Comparison of ENCODE assay signal across 24 cellular contexts in the genomic region with DNA sequence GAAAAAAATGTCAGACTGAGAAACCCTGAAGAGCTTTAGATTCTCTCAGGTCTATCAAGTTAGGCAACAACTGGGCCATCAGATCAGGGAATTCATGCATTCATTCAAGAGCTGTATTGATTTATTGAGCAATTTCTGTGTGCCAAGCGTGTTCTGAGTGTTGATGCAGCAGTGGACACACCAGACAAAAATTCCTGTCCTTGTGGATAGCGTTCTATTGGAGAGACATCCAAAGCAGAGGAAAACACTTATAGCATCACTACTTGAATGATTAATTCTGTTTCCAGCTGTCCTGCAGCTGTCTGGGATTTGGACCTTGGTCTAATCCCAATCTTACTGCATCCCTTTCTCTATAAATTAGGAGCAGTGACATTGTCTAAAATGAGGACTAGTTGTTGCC.
"Had no signal": no experiment of that assay in that cellular context is flagged by ENCODE, and none has a peak within 500 bp of the region (broad histone marks: within the 10 kb centered on the region; RNA-seq: fewer than 3 reads in every experiment).

No MANE protein-coding gene starts in this region.

- H3K27me3 Mint-ChIP-seq: activated CD4-positive, alpha-beta memory T cell treated with anti-CD3 and anti-CD28 coated beads, Interleukin-2, amount 10 ng/mL, durations not matched to agents 7 days and 5 days; activated CD4-positive, alpha-beta T cell treated with anti-CD3 and anti-CD28 coated beads, Interleukin-2, amount 10 ng/mL, durations not matched to agents 24 days and 14 days; activated naive CD8-positive, alpha-beta T cell treated with anti-CD3 and anti-CD28 coated beads, Interleukin-2, amount 10 ng/mL, durations not matched to agents 7 days and 5 days; naive thymus-derived CD4-positive, alpha-beta T cell; stimulated activated naive CD8-positive, alpha-beta T cell treated with anti-CD3 and anti-CD28 coated beads, Interleukin-15, amount 100 ng/mL, for 72 hours had no signal

- H3K27ac Mint-ChIP-seq: activated CD4-positive, alpha-beta memory T cell treated with anti-CD3 and anti-CD28 coated beads, Interleukin-2, amount 10 ng/mL, durations not matched to agents 7 days and 5 days; activated CD4-positive, alpha-beta T cell treated with anti-CD3 and anti-CD28 coated beads, Interleukin-2, amount 10 ng/mL, durations not matched to agents 24 days and 14 days; activated naive CD4-positive, alpha-beta T cell treated with anti-CD3 and anti-CD28 coated beads for 36 hours; activated naive CD8-positive, alpha-beta T cell treated with anti-CD3 and anti-CD28 coated beads, Interleukin-2, amount 10 ng/mL, durations not matched to agents 7 days and 5 days; activated T-cell treated with anti-CD3 and anti-CD28 coated beads, Interleukin-2, amount 50 U/mL, for 72 hours; memory B cell; neural progenitor cell; stimulated activated naive CD8-positive, alpha-beta T cell treated with anti-CD3 and anti-CD28 coated beads, Interleukin-15, amount 100 ng/mL, for 72 hours had no signal

- H3K4me2 ChIP-seq: neural progenitor cell had no signal

- H2AFZ ChIP-seq: neural progenitor cell had no signal

- H3K9ac ChIP-seq: neural progenitor cell had no signal

- H3K36me3 Mint-ChIP-seq: memory B cell, neural progenitor cell had no signal

- ATAC-seq: activated CD4-positive, CD25-positive, alpha-beta regulatory T cell treated with anti-CD3 and anti-CD28 coated beads, Interleukin-2, amount 50 U/mL, for 24 hours; activated T-cell treated with anti-CD3 and anti-CD28 coated beads, Interleukin-2, amount 50 U/mL, for 72 hours; foreskin keratinocyte; mucosa of descending colon; naive thymus-derived CD4-positive, alpha-beta T cell; stimulated activated naive CD8-positive, alpha-beta T cell treated with anti-CD3 and anti-CD28 coated beads, Interleukin-15, amount 100 ng/mL, for 72 hours had no signal

- H3K27me3 ChIP-seq: esophagus squamous epithelium, foreskin keratinocyte, neural progenitor cell, tibial nerve had no signal

- H3K4me3 Mint-ChIP-seq: activated CD4-positive, alpha-beta memory T cell treated with anti-CD3 and anti-CD28 coated beads, Interleukin-2, amount 10 ng/mL, durations not matched to agents 7 days and 5 days; activated CD4-positive, alpha-beta T cell treated with anti-CD3 and anti-CD28 coated beads, Interleukin-2, amount 10 ng/mL, durations not matched to agents 24 days and 14 days; activated naive CD4-positive, alpha-beta T cell treated with anti-CD3 and anti-CD28 coated beads for 36 hours; activated naive CD8-positive, alpha-beta T cell treated with anti-CD3 and anti-CD28 coated beads, Interleukin-2, amount 10 ng/mL, durations not matched to agents 7 days and 5 days; activated T-cell treated with anti-CD3 and anti-CD28 coated beads, Interleukin-2, amount 50 U/mL, for 72 hours; memory B cell; neural progenitor cell; stimulated activated naive CD8-positive, alpha-beta T cell treated with anti-CD3 and anti-CD28 coated beads, Interleukin-15, amount 100 ng/mL, for 72 hours had no signal

- H3K27ac ChIP-seq: coronary artery, foreskin keratinocyte, neural progenitor cell, VCaP had no signal

- H3K9me3 ChIP-seq: esophagus squamous epithelium, mucosa of descending colon, tibial nerve had no signal

- H3K9me3 Mint-ChIP-seq: activated CD4-positive, alpha-beta memory T cell treated with anti-CD3 and anti-CD28 coated beads, Interleukin-2, amount 10 ng/mL, durations not matched to agents 7 days and 5 days; activated naive CD8-positive, alpha-beta T cell treated with anti-CD3 and anti-CD28 coated beads, Interleukin-2, amount 10 ng/mL, durations not matched to agents 7 days and 5 days; memory B cell; neural progenitor cell had no signal

- H3K4me3 ChIP-seq: coronary artery, esophagus squamous epithelium, mucosa of descending colon, neural progenitor cell, skin epidermis, tibial nerve had no signal

- H3K4me1 Mint-ChIP-seq: memory B cell had no signal

- DNase-seq: activated CD4-positive, alpha-beta memory T cell treated with anti-CD3 and anti-CD28 coated beads, Interleukin-2, amount 10 ng/mL, durations not matched to agents 7 days and 5 days; activated CD4-positive, alpha-beta T cell treated with anti-CD3 and anti-CD28 coated beads, Interleukin-2, amount 10 ng/mL, durations not matched to agents 24 days and 14 days; activated effector memory CD4-positive, alpha-beta T cell treated with Interleukin-2 at 50 U/mL for 16 hours; activated naive CD4-positive, alpha-beta T cell treated with anti-CD3 and anti-CD28 coated beads for 36 hours; activated naive CD8-positive, alpha-beta T cell treated with anti-CD3 and anti-CD28 coated beads, Interleukin-2, amount 10 ng/mL, durations not matched to agents 7 days and 5 days; activated T-cell treated with anti-CD3 and anti-CD28 coated beads, Interleukin-2, amount 50 U/mL, for 72 hours; amygdala; cerebellar nuclear complex; esophagus squamous epithelium; foreskin keratinocyte; glutamatergic neuron; hippocampal formation; mucosa of descending colon; naive thymus-derived CD4-positive, alpha-beta T cell; retina; stimulated activated CD4-positive, alpha-beta T cell treated with anti-CD3 and anti-CD28 coated beads, Interleukin-1b, Interleukin-23, amount 100 ng/mL, for 48 hours; stimulated activated naive CD8-positive, alpha-beta T cell treated with anti-CD3 and anti-CD28 coated beads, Interleukin-15, amount 100 ng/mL, for 72 hours had no signal

- H3K36me3 ChIP-seq: esophagus squamous epithelium, neural progenitor cell, tibial nerve had no signal

- H3K4me1 ChIP-seq: neural progenitor cell had no signal
